ENCODE assay signal across 30 cellular contexts in the genomic region with DNA sequence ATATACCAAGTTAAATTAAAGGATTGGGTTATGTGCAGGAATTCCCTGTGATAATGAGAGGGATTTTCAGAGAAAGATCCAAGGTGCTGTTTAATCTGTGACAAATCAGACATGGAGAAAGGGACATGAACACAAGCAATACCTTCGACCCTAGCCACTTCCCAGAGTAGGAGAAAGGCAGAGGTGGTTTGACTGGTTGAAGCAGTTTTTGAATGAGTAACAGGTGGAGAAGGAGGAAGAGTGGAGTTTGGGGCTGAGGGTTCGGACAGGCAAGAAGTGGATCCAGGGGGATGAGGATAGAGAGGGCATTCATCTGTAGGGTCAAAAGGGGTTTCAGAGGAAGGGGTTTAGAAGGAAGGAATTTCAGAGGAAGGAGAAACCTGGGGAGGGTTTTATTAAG. TPM values are rescaled to one million over a fixed set of nuclear protein-coding genes. Genes with fewer than 3 reads are reported as not detected.
"Had no signal": no experiment of that assay in that cellular context is flagged by ENCODE, and none has a peak within 500 bp of the region (broad histone marks: within the 10 kb centered on the region; RNA-seq: fewer than 3 reads in every experiment).

No MANE protein-coding gene starts in this region.

- H3K9me3 ChIP-seq: esophagus squamous epithelium had no signal

- H3K4me3 Mint-ChIP-seq: activated B cell treated with CpG ODN at 0.5 μM for 24 hours; activated CD8-positive, alpha-beta T cell treated with anti-CD3 and anti-CD28 coated beads for 36 hours; activated naive CD8-positive, alpha-beta T cell; activated T-cell treated with anti-CD3 and anti-CD28 coated beads, Interleukin-2, amount 50 U/mL, for 4 hours; activated T-helper 17 cell treated with anti-CD3 and anti-CD28 coated beads, Interleukin-2, amount 50 U/mL, for 72 hours; T-helper 17 cell; T-helper 2 cell treated with Interferon-gamma antibody and Interleukin-4, amounts not matched to agents 5 μg/mL and 100 μg/mL, for 36 hours had no signal

- ATAC-seq: activated CD4-positive, CD25-positive, alpha-beta regulatory T cell treated with anti-CD3 and anti-CD28 coated beads, Interleukin-2, amount 50 U/mL, for 24 hours; activated CD8-positive, alpha-beta T cell treated with anti-CD3 and anti-CD28 coated beads for 36 hours; activated T-cell treated with anti-CD3 and anti-CD28 coated beads, Interleukin-2, amount 50 U/mL, for 4 hours; activated T-helper 17 cell treated with anti-CD3 and anti-CD28 coated beads, Interleukin-2, amount 50 U/mL, for 72 hours; gastroesophageal sphincter; heart right ventricle; T-helper 17 cell had no signal

- DNase-seq: activated B cell treated with CpG ODN at 0.5 μM for 24 hours; activated CD4-positive, alpha-beta T cell treated with anti-CD3 and anti-CD28 coated beads for 48 hours; activated CD4-positive, alpha-beta T cell treated with anti-CD3 and anti-CD28 coated beads, Interleukin-2, amount 50 U/mL, for 1 hour; activated CD4-positive, alpha-beta T cell treated with anti-CD3 and anti-CD28 coated beads, Interleukin-2, amount 50 U/mL, for 48 hours; activated CD8-positive, alpha-beta memory T cell treated with anti-CD3 and anti-CD28 coated beads for 24 hours; activated CD8-positive, alpha-beta T cell treated with anti-CD3 and anti-CD28 coated beads for 36 hours; activated effector memory CD4-positive, alpha-beta T cell treated with Interleukin-2 at 50 U/mL for 16 hours; activated gamma-delta T cell treated with Interleukin-2 at 50 U/mL for 16 hours; activated naive CD4-positive, alpha-beta T cell treated with anti-CD3 and anti-CD28 coated beads, Interleukin-2, amount 50 U/mL, for 16 hours; activated naive CD4-positive, alpha-beta T cell treated with Interleukin-2 at 50 U/mL for 16 hours; activated T-cell treated with anti-CD3 and anti-CD28 coated beads, Interleukin-2, amount 50 U/mL, for 4 hours; amniotic stem cell; anterior cingulate cortex; brain microvascular endothelial cell; cortex of kidney; dermis blood vessel endothelial cell; effector CD4-positive, alpha-beta T cell; erythroblast; esophagus squamous epithelium; foreskin melanocyte; heart right ventricle; T-helper 17 cell; T1000; WERI-Rb-1 had no signal

- H3K36me3 ChIP-seq: brain microvascular endothelial cell, esophagus squamous epithelium, gastroesophageal sphincter, heart right ventricle, WERI-Rb-1 had no signal

- H3K4me3 ChIP-seq: esophagus squamous epithelium, gastroesophageal sphincter, heart right ventricle, hepatocyte had no signal

- H3K27ac Mint-ChIP-seq: activated B cell treated with CpG ODN at 0.5 μM for 24 hours; activated CD8-positive, alpha-beta T cell treated with anti-CD3 and anti-CD28 coated beads for 36 hours; activated naive CD8-positive, alpha-beta T cell; activated T-helper 17 cell treated with anti-CD3 and anti-CD28 coated beads, Interleukin-2, amount 50 U/mL, for 72 hours; T-helper 17 cell; T-helper 2 cell treated with Interferon-gamma antibody and Interleukin-4, amounts not matched to agents 5 μg/mL and 100 μg/mL, for 36 hours had no signal

- H3K27me3 ChIP-seq: brain microvascular endothelial cell, esophagus squamous epithelium, gastroesophageal sphincter, heart right ventricle, hepatocyte had no signal

- H3K27me3 Mint-ChIP-seq: activated CD8-positive, alpha-beta T cell treated with anti-CD3 and anti-CD28 coated beads for 36 hours; activated T-helper 17 cell treated with anti-CD3 and anti-CD28 coated beads, Interleukin-2, amount 50 U/mL, for 72 hours; T-helper 17 cell had no signal

- H3K4me1 ChIP-seq: esophagus squamous epithelium, gastroesophageal sphincter, heart right ventricle had no signal

- H3K4me1 Mint-ChIP-seq: activated B cell treated with CpG ODN at 0.5 μM for 24 hours, T-helper 17 cell had no signal

RNA-seq across cellular contexts. Expression of gene A2M, which starts 27.4 kb away (rescaled TPM):
- total RNA-seq: activated B cell treated with CpG ODN at 0.5 μM for 24 hours; activated CD8-positive, alpha-beta T cell treated with anti-CD3 and anti-CD28 coated beads for 36 hours; T-helper 17 cell had no signal
